9 cellular contexts compared by ENCODE assay signal in genomic region chr9:86766912-86767311, GRCh38.
A peak's percentile ranks its signal among the peaks of the same experiment; 100 is the strongest.
DNase-seq lines count a peak whose midpoint lies in the region; ATAC-seq and TF ChIP-seq lines count a peak whose summit lies in the region.
"Had no signal": no experiment of that assay in that cellular context is flagged by ENCODE, and none has a peak within 500 bp of the region (broad histone marks: within the 10 kb centered on the region; RNA-seq: fewer than 3 reads in every experiment).

No MANE protein-coding gene starts in this region.

- H3K4me1 ChIP-seq in neuronal stem cell (ENCODE audit: control insufficient read depth in 2 of 2, insufficient read depth in 1 of 2, low read depth in 1 of 2, low read length in 2 of 2) (peaks cover 0 to 17% of the 10 kb centered on the region in 2 donors), ovary (ENCODE audit: insufficient read depth) (no peaks in the 10 kb centered on the region)
- H3K4me1 ChIP-seq: tibial artery had no signal

- WGBS in neuronal stem cell (ENCODE audit: extremely low coverage in 2 of 2, insufficient read length in 2 of 2, insufficient replicate concordance in 1 of 2), 2 donors, result no CpG with 5 or more reads among the region's 7 CpGs
- WGBS in ovary, 3 donors, result 79 to 86% (median 83%) methylated on average over 7 of the region's 7 CpGs

- TF ChIP-seq POLR2A in ovary (IDR thresholded peaks at IDR 0.05), result no peak

- H3K9me3 ChIP-seq in neuronal stem cell (replicated peaks in 1 of 2; ENCODE audit: control insufficient read depth in 2 of 2, insufficient read depth in 1 of 2, low read depth in 1 of 2, low read length in 2 of 2) (no peaks in the 10 kb centered on the region), ovary (no peaks in the 10 kb centered on the region)
- H3K9me3 ChIP-seq: tibial artery had no signal

- intact Hi-C loops in ovary (cut with DNase I), result no loop called here

- H3K23ac ChIP-seq in neuronal stem cell (ENCODE audit: low read depth, low read length, poor library complexity), result no peak overlapping the region

- no peak overlapping the region for H3K14ac ChIP-seq in neuronal stem cell (ENCODE audit: low read length)

- DNase-seq in GM03348 (ENCODE audit: low spot score) (peak; percentile 76), NOMO-1 treated with dmso at 0.1 percent for 144 hours (lab: John Stamatoyannopoulos, UW; ENCODE audit: unreplicated experiment) (peak; percentile 54), epithelial cell of prostate (ENCODE audit: low read depth, low spot score) (peak; percentile 88), neuronal stem cell (ENCODE audit: low spot score) (peak; percentile 23), NCI-H510A treated with DMSO at 0.1 percent for 48 hours (lab: John Stamatoyannopoulos, UW) (no peak), ovary (no peak)
- DNase-seq in activated CD8-positive, alpha-beta memory T cell treated with anti-CD3 and anti-CD28 coated beads, Interleukin-2, amount 50 U/mL, for 48 hours, result no peak

- no peak overlapping the region for H4K8ac ChIP-seq in neuronal stem cell (ENCODE audit: low read depth, low read length)

- no peak overlapping the region for H2AFZ ChIP-seq in neuronal stem cell (ENCODE audit: low read length)

- no peak overlapping the region for H2BK120ac ChIP-seq in neuronal stem cell (ENCODE audit: low read depth, low read length)

- H3K4me3 ChIP-seq in neuronal stem cell (ENCODE audit: low read length in 2 of 2), result no peak overlapping the region
- H3K4me3 ChIP-seq in ovary, result no peak overlapping the region
- H3K4me3 ChIP-seq: tibial artery had no signal

- ATAC-seq in HG03175 (IDR thresholded peaks at IDR 0.05; ENCODE audit: unreplicated experiment), result no peak

- no peak for TF ChIP-seq CTCF in ovary (IDR thresholded peaks at IDR 0.05)

- H2BK5ac ChIP-seq in neuronal stem cell (ENCODE audit: low read length), result no peak overlapping the region

- H3K79me1 ChIP-seq in neuronal stem cell (ENCODE audit: low read depth, low read length), result no peaks in the 10 kb centered on the region

- H3K36me3 ChIP-seq in neuronal stem cell (replicated peaks in 1 of 2; ENCODE audit: control insufficient read depth in 2 of 2, insufficient read depth in 2 of 2, low read length in 2 of 2) (no peaks in the 10 kb centered on the region), ovary (no peaks in the 10 kb centered on the region)
- H3K36me3 ChIP-seq: tibial artery had no signal

- no peak overlapping the region for H2BK15ac ChIP-seq in neuronal stem cell (ENCODE audit: low read length)

- H3K27ac ChIP-seq in epithelial cell of prostate, result peak overlapping the region; percentile 22
- H3K27ac ChIP-seq in neuronal stem cell (replicated peaks; ENCODE audit: low read length), result no peak overlapping the region
- H3K27ac ChIP-seq in ovary, result no peak overlapping the region
- H3K27ac ChIP-seq: tibial artery had no signal

- no peak overlapping the region for H2BK12ac ChIP-seq in neuronal stem cell (ENCODE audit: low read length)

- H3K27me3 ChIP-seq in neuronal stem cell (ENCODE audit: control insufficient read depth in 3 of 3, insufficient read depth in 3 of 3, low read depth in 1 of 3, low read length in 3 of 3) (no peaks in the 10 kb centered on the region), ovary (no peaks in the 10 kb centered on the region)

- no peak overlapping the region for H2AK5ac ChIP-seq in neuronal stem cell (ENCODE audit: low read depth, low read length)

- H3K4ac ChIP-seq in neuronal stem cell (ENCODE audit: low read length), result no peak overlapping the region

- no peak overlapping the region for H3K4me2 ChIP-seq in neuronal stem cell (ENCODE audit: insufficient read depth, low read length, poor library complexity, severe bottlenecking)

- no peak overlapping the region for H3K9ac ChIP-seq in neuronal stem cell (ENCODE audit: low read depth, low read length, poor library complexity)

- H3K18ac ChIP-seq in neuronal stem cell (ENCODE audit: low read length), result no peak overlapping the region

- TF ChIP-seq EP300 in ovary (IDR thresholded peaks at IDR 0.05), result no peak

- H4K91ac ChIP-seq in neuronal stem cell (ENCODE audit: low read depth, low read length, poor library complexity), result no peak overlapping the region

Comparison
In these comparisons a context has a peak if more than half of its experiments do, and no peak if none do; other contexts are left out.
1. DNase-seq: peak in GM03348 (single experiment), NOMO-1 treated with dmso at 0.1 percent for 144 hours (single experiment), epithelial cell of prostate (single experiment) and neuronal stem cell (single experiment); none in NCI-H510A treated with DMSO at 0.1 percent for 48 hours (single experiment), activated CD8-positive, alpha-beta memory T cell treated with anti-CD3 and anti-CD28 coated beads, Interleukin-2, amount 50 U/mL, for 48 hours (single experiment) and ovary (0 of 5).